Comparison of ENCODE assay signal across 1 cellular context in the genomic region with DNA sequence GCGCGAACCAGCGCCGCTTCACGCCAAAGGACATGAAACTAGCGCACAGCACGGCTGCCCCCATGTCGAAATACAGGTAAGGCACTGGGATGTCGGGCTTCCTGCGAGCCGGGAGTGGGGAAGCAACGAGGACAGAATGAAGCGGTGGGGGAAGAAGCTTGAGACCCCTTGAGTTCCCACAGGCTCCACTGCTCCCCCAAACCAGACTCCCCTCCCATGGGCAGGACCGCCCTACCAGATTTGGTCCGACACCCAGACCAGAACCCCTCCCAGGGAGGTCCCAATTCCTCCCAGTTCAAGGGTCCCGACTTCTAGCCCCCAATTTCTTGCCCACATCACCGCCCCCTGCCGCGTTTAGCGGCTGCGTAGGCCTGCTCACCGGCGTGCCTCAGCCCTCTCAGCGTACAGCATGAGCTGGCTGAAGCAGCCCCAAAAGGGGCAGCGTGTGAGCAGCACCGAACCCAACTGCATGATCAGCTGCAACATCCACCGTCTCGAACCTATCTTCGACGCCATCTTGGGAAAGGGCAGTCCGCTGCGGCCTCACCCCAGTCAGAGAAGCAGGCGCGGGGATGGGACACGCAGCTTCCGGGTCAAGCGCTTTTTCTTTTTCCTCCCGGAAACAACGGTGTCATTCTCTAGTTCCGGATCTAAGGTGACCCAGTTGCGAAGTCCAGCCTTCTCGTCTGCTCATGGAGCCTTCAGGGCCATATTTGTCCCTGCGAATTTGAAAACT.
TF ChIP-seq lines count a peak whose summit lies in the region.

A gene (minus strand): TSS at position 527 of the 736 bp plus-strand sequence. CDS start 11 bp downstream, at position 516.

TF ChIP-seq in HEK293, 187 proteins besides CTCF, POLR2A, EP300 and RAD21 (continued from another document):
- peak; percentile 89; the same call in 1 of the 2 replicates for TF ChIP-seq ZNF184 (tag by site-specific recombination; IDR thresholded peaks at IDR 0.05)
- no peak for TF ChIP-seq ZNF658 (tag by site-specific recombination; IDR thresholded peaks at IDR 0.05)
- TF ChIP-seq ZNF555 (tag by site-specific recombination; conservative IDR thresholded peaks at IDR 0.05), result no peak
- peak; percentile 64; the same call in 1 of the 2 replicates for TF ChIP-seq ZNF121 (tag by site-specific recombination; IDR thresholded peaks at IDR 0.05)
- peak; percentile 79; the same call in 1 of the 2 replicates for TF ChIP-seq GLI4 (tag by site-specific recombination; IDR thresholded peaks at IDR 0.05)
- peak; percentile 96 for TF ChIP-seq KLF8 (tag by site-specific recombination; IDR thresholded peaks at IDR 0.05)
- TF ChIP-seq ZNF433 (tag by site-specific recombination; IDR thresholded peaks at IDR 0.05; ENCODE audit: low read depth), result no peak
- no peak for TF ChIP-seq ZNF211 (tag by site-specific recombination; IDR thresholded peaks at IDR 0.05; ENCODE audit: low read depth)
- no peak for TF ChIP-seq ZNF202 (tag by site-specific recombination; IDR thresholded peaks at IDR 0.05; ENCODE audit: borderline replicate concordance)
- TF ChIP-seq ZBTB7A (tag by site-specific recombination; IDR thresholded peaks at IDR 0.05; ENCODE audit: low read depth), result peak; percentile 93
- peak; percentile 67 for TF ChIP-seq ZBTB21 (tag by site-specific recombination; IDR thresholded peaks at IDR 0.05)
- no peak for TF ChIP-seq ZNF473 (tag by site-specific recombination; IDR thresholded peaks at IDR 0.05)
- no peak for TF ChIP-seq HOXD13 (CRISPR knock-in tag; IDR thresholded peaks at IDR 0.05; ENCODE audit: borderline replicate concordance)
- peak; percentile 72 for TF ChIP-seq GLIS2 (tag by site-specific recombination; IDR thresholded peaks at IDR 0.05)
- TF ChIP-seq ZNF664 (tag by site-specific recombination; IDR thresholded peaks at IDR 0.05), result peak; percentile 60
- peak; percentile 98 for TF ChIP-seq ZNF24 (tag by site-specific recombination; IDR thresholded peaks at IDR 0.05)
- no peak; the same call in 1 of the 2 replicates for TF ChIP-seq ZIC2 (tag by site-specific recombination; IDR thresholded peaks at IDR 0.05)
- TF ChIP-seq ZNF239 (tag by site-specific recombination; IDR thresholded peaks at IDR 0.05), result 0 out of 2 replicates have a peak, but pooled peaks have one; percentile 53
- TF ChIP-seq MZF1 (tag by site-specific recombination; IDR thresholded peaks at IDR 0.05; ENCODE audit: borderline replicate concordance), result peak; percentile 82
- TF ChIP-seq ZNF426 (tag by site-specific recombination; IDR thresholded peaks at IDR 0.05), result no peak
- TF ChIP-seq ZNF37A (tag by site-specific recombination; IDR thresholded peaks at IDR 0.05), result no peak; the same call in 1 of the 2 replicates
- TF ChIP-seq, protein P1, sequence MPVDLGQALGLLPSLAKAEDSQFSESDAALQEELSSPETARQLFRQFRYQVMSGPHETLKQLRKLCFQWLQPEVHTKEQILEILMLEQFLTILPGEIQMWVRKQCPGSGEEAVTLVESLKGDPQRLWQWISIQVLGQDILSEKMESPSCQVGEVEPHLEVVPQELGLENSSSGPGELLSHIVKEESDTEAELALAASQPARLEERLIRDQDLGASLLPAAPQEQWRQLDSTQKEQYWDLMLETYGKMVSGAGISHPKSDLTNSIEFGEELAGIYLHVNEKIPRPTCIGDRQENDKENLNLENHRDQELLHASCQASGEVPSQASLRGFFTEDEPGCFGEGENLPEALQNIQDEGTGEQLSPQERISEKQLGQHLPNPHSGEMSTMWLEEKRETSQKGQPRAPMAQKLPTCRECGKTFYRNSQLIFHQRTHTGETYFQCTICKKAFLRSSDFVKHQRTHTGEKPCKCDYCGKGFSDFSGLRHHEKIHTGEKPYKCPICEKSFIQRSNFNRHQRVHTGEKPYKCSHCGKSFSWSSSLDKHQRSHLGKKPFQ (tag by site-specific recombination; IDR thresholded peaks at IDR 0.05), result no peak
- peak; percentile 68 for TF ChIP-seq ZNF843 (tag by site-specific recombination; IDR thresholded peaks at IDR 0.05)
- TF ChIP-seq, protein P2, sequence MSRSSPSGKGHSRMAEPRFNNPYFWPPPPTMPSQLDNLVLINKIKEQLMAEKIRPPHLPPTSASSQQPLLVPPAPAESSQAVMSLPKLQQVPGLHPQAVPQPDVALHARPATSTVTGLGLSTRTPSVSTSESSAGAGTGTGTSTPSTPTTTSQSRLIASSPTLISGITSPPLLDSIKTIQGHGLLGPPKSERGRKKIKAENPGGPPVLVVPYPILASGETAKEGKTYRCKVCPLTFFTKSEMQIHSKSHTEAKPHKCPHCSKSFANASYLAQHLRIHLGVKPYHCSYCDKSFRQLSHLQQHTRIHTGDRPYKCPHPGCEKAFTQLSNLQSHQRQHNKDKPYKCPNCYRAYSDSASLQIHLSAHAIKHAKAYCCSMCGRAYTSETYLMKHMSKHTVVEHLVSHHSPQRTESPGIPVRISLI (tag by site-specific recombination; IDR thresholded peaks at IDR 0.05), result peak; percentile 94
- peak; percentile 35; the same call in 1 of the 2 replicates for TF ChIP-seq OSR2 (tag by site-specific recombination; IDR thresholded peaks at IDR 0.05)
- peak; percentile 94 for TF ChIP-seq SP3 (tag by site-specific recombination; IDR thresholded peaks at IDR 0.05)
- peak; percentile 79 for TF ChIP-seq ZBTB8A (tag by site-specific recombination; IDR thresholded peaks at IDR 0.05)
